ENCODE assay signal across 9 cellular contexts in genomic region chr7:100991631-100992030, GRCh38. TPM values are rescaled to one million over a fixed set of nuclear protein-coding genes. Genes with fewer than 3 reads are reported as not detected.
"Had no signal": no experiment of that assay in that cellular context is flagged by ENCODE, and none has a peak within 500 bp of the region (broad histone marks: within the 10 kb centered on the region; RNA-seq: fewer than 3 reads in every experiment).

No MANE protein-coding gene starts in this region.

- H3K4me3 ChIP-seq: GM12878 had no signal

- ATAC-seq: GM12878 had no signal

- DNase-seq: GDM1, GF-D8 had no signal

- FAIRE-seq: G401.6, GM12878, GM12891, GM12892, GM18507, GM19239 had no signal

RNA-seq across cellular contexts. Expression of gene MUC12, which starts 22.3 kb away (rescaled TPM):
- total RNA-seq: G401 had no signal

RNA-seq across cellular contexts. Expression of gene MUC17, which starts 28.2 kb away (rescaled TPM):
- total RNA-seq: G401, GM12878 had no signal

RNA-seq across cellular contexts. Expression of gene MUC3A, which starts 42.3 kb away (rescaled TPM):
- total RNA-seq: G401 had no signal
